Comparison of ENCODE assay signal across 29 cellular contexts in genomic region chr5:133121611-133122150, GRCh38.
"Had no signal": no experiment of that assay in that cellular context is flagged by ENCODE, and none has a peak within 500 bp of the region (broad histone marks: within the 10 kb centered on the region; RNA-seq: fewer than 3 reads in every experiment).

No MANE protein-coding gene starts in this region.

- H3K27ac Mint-ChIP-seq: activated CD4-positive, alpha-beta T cell treated with anti-CD3 and anti-CD28 coated beads for 36 hours; activated naive CD4-positive, alpha-beta T cell treated with anti-CD3 and anti-CD28 coated beads, Interleukin-2, amount 10 ng/mL, durations not matched to agents 7 days and 5 days; activated naive CD8-positive, alpha-beta T cell treated with anti-CD3 and anti-CD28 coated beads, Interleukin-2, amount 10 ng/mL, durations not matched to agents 7 days and 5 days; memory B cell; stimulated activated effector memory CD8-positive, alpha-beta T cell treated with anti-CD3 and anti-CD28 coated beads, Interleukin-12 subunit alpha, Interleukin-12 subunit beta, amount 100 ng/mL, for 72 hours; stimulated activated naive CD8-positive, alpha-beta T cell treated with anti-CD3 and anti-CD28 coated beads, Interleukin-15, amount 100 ng/mL, for 72 hours; T-helper 2 cell treated with Interferon-gamma antibody and Interleukin-4, amounts not matched to agents 5 μg/mL and 100 μg/mL, for 36 hours had no signal

- H2AFZ ChIP-seq: hepatocyte, parathyroid adenoma had no signal

- H3K9me3 Mint-ChIP-seq: activated naive CD4-positive, alpha-beta T cell treated with anti-CD3 and anti-CD28 coated beads, Interleukin-2, amount 10 ng/mL, durations not matched to agents 7 days and 5 days; activated naive CD8-positive, alpha-beta T cell treated with anti-CD3 and anti-CD28 coated beads, Interleukin-2, amount 10 ng/mL, durations not matched to agents 7 days and 5 days; memory B cell; naive thymus-derived CD4-positive, alpha-beta T cell; stimulated activated effector memory CD8-positive, alpha-beta T cell treated with anti-CD3 and anti-CD28 coated beads, Interleukin-12 subunit alpha, Interleukin-12 subunit beta, amount 100 ng/mL, for 72 hours; stimulated activated naive CD8-positive, alpha-beta T cell treated with anti-CD3 and anti-CD28 coated beads, Interleukin-15, amount 100 ng/mL, for 72 hours; T-helper 2 cell treated with Interferon-gamma antibody and Interleukin-4, amounts not matched to agents 5 μg/mL and 100 μg/mL, for 36 hours had no signal

- H3K4me3 Mint-ChIP-seq: activated CD4-positive, alpha-beta T cell treated with anti-CD3 and anti-CD28 coated beads for 36 hours; activated naive CD4-positive, alpha-beta T cell treated with anti-CD3 and anti-CD28 coated beads, Interleukin-2, amount 10 ng/mL, durations not matched to agents 7 days and 5 days; activated naive CD8-positive, alpha-beta T cell treated with anti-CD3 and anti-CD28 coated beads, Interleukin-2, amount 10 ng/mL, durations not matched to agents 7 days and 5 days; brain; memory B cell; naive thymus-derived CD4-positive, alpha-beta T cell; stimulated activated effector memory CD8-positive, alpha-beta T cell treated with anti-CD3 and anti-CD28 coated beads, Interleukin-12 subunit alpha, Interleukin-12 subunit beta, amount 100 ng/mL, for 72 hours; stimulated activated naive CD8-positive, alpha-beta T cell treated with anti-CD3 and anti-CD28 coated beads, Interleukin-15, amount 100 ng/mL, for 72 hours; T-helper 2 cell treated with Interferon-gamma antibody and Interleukin-4, amounts not matched to agents 5 μg/mL and 100 μg/mL, for 36 hours had no signal

- H3K27ac ChIP-seq: ascending aorta, cardiac muscle cell, coronary artery, dorsolateral prefrontal cortex, hepatocyte, parathyroid adenoma, upper lobe of left lung, vagina had no signal

- DNase-seq: activated CD4-positive, alpha-beta T cell treated with anti-CD3 and anti-CD28 coated beads for 36 hours; activated CD4-positive, alpha-beta T cell treated with anti-CD3 and anti-CD28 coated beads, Interleukin-2, amount 50 U/mL, for 48 hours; activated CD4-positive, CD25-positive, alpha-beta regulatory T cell; activated gamma-delta T cell; activated naive CD4-positive, alpha-beta T cell treated with anti-CD3 and anti-CD28 coated beads, Interleukin-2, amount 10 ng/mL, durations not matched to agents 7 days and 5 days; activated naive CD8-positive, alpha-beta T cell treated with anti-CD3 and anti-CD28 coated beads, Interleukin-2, amount 10 ng/mL, durations not matched to agents 7 days and 5 days; dorsolateral prefrontal cortex; effector memory CD4-positive, alpha-beta T cell; glutamatergic neuron; left cardiac atrium; midbrain; naive thymus-derived CD4-positive, alpha-beta T cell; nucleus accumbens; stimulated activated CD4-positive, alpha-beta T cell treated with anti-CD3 and anti-CD28 coated beads, Interleukin-2, amount 100 ng/mL, for 48 hours; stimulated activated naive CD8-positive, alpha-beta T cell treated with anti-CD3 and anti-CD28 coated beads, Interleukin-15, amount 100 ng/mL, for 72 hours; substantia nigra; T-helper 1 cell; upper lobe of left lung had no signal

- H3K4me1 Mint-ChIP-seq: activated CD4-positive, alpha-beta T cell treated with anti-CD3 and anti-CD28 coated beads for 36 hours; activated naive CD4-positive, alpha-beta T cell treated with anti-CD3 and anti-CD28 coated beads, Interleukin-2, amount 10 ng/mL, durations not matched to agents 7 days and 5 days; activated naive CD8-positive, alpha-beta T cell treated with anti-CD3 and anti-CD28 coated beads, Interleukin-2, amount 10 ng/mL, durations not matched to agents 7 days and 5 days; memory B cell; stimulated activated effector memory CD8-positive, alpha-beta T cell treated with anti-CD3 and anti-CD28 coated beads, Interleukin-12 subunit alpha, Interleukin-12 subunit beta, amount 100 ng/mL, for 72 hours; stimulated activated naive CD8-positive, alpha-beta T cell treated with anti-CD3 and anti-CD28 coated beads, Interleukin-15, amount 100 ng/mL, for 72 hours had no signal

- ATAC-seq: activated CD4-positive, alpha-beta T cell treated with anti-CD3 and anti-CD28 coated beads for 36 hours; left cardiac atrium; naive thymus-derived CD4-positive, alpha-beta T cell; right cardiac atrium; stimulated activated effector memory CD8-positive, alpha-beta T cell treated with anti-CD3 and anti-CD28 coated beads, Interleukin-12 subunit alpha, Interleukin-12 subunit beta, amount 100 ng/mL, for 72 hours; stimulated activated naive CD8-positive, alpha-beta T cell treated with anti-CD3 and anti-CD28 coated beads, Interleukin-15, amount 100 ng/mL, for 72 hours had no signal

- H3K27me3 Mint-ChIP-seq: activated CD4-positive, alpha-beta T cell treated with anti-CD3 and anti-CD28 coated beads for 36 hours; activated naive CD8-positive, alpha-beta T cell treated with anti-CD3 and anti-CD28 coated beads, Interleukin-2, amount 10 ng/mL, durations not matched to agents 7 days and 5 days; brain; stimulated activated naive CD8-positive, alpha-beta T cell treated with anti-CD3 and anti-CD28 coated beads, Interleukin-15, amount 100 ng/mL, for 72 hours had no signal

- H3K4me1 ChIP-seq: upper lobe of left lung had no signal

- H3K36me3 Mint-ChIP-seq: activated naive CD4-positive, alpha-beta T cell treated with anti-CD3 and anti-CD28 coated beads, Interleukin-2, amount 10 ng/mL, durations not matched to agents 7 days and 5 days; activated naive CD8-positive, alpha-beta T cell treated with anti-CD3 and anti-CD28 coated beads, Interleukin-2, amount 10 ng/mL, durations not matched to agents 7 days and 5 days; brain; memory B cell; naive thymus-derived CD4-positive, alpha-beta T cell; stimulated activated effector memory CD8-positive, alpha-beta T cell treated with anti-CD3 and anti-CD28 coated beads, Interleukin-12 subunit alpha, Interleukin-12 subunit beta, amount 100 ng/mL, for 72 hours had no signal

- H3K4me3 ChIP-seq: ascending aorta, cardiac muscle cell, coronary artery, dorsolateral prefrontal cortex, hepatocyte, upper lobe of left lung, vagina had no signal

- H3K9ac ChIP-seq: parathyroid adenoma had no signal

- H3K9me3 ChIP-seq: ascending aorta, upper lobe of left lung, vagina had no signal

- H3K4me2 ChIP-seq: hepatocyte had no signal

- H3K27me3 ChIP-seq: ascending aorta, cardiac muscle cell, hepatocyte, upper lobe of left lung, vagina had no signal

- H3K36me3 ChIP-seq: ascending aorta, cardiac muscle cell, upper lobe of left lung, vagina had no signal
